9 cellular contexts compared by ENCODE assay signal in genomic region chr5:157652377-157652692, GRCh38. TPM values are rescaled to one million over a fixed set of nuclear protein-coding genes. Genes with fewer than 3 reads are reported as not detected.
DNase-seq lines count a peak whose midpoint lies in the region; ATAC-seq and TF ChIP-seq lines count a peak whose summit lies in the region.
"Had no signal": no experiment of that assay in that cellular context is flagged by ENCODE, and none has a peak within 500 bp of the region (broad histone marks: within the 10 kb centered on the region; RNA-seq: fewer than 3 reads in every experiment).

Gene SOX30, minus strand, starts transcription at chr5:157652438. Its CDS starts 360 bp downstream, at chr5:157652078.

- peak within 1 kb of the TSS; percentile 34 for H3K4me3 ChIP-seq in right cardiac atrium (ENCODE audit: low read length)
- peak within 1 kb of the TSS; percentile 62 to 78 for H3K4me3 ChIP-seq in duodenal mucosa (ENCODE audit: low read depth in 1 of 2, low read length in 2 of 2)
- peak within 1 kb of the TSS; percentile 23 to 32 for H3K4me3 ChIP-seq in aorta (ENCODE audit: low read length in 2 of 2)

- H3K4me1 Mint-ChIP-seq in naive B cell: peaks cover 33 to 49% (median 36%) of the 10 kb centered on the region in 3 donors

- H3K27me3 ChIP-seq in right cardiac atrium (ENCODE audit: control insufficient read depth, insufficient read depth): no peaks in the 10 kb centered on the region
- H3K27me3 ChIP-seq in duodenal mucosa (ENCODE audit: control insufficient read depth in 1 of 2, insufficient read depth in 2 of 2, low read length in 2 of 2): no peaks in the 10 kb centered on the region
- no peaks in the 10 kb centered on the region for H3K27me3 ChIP-seq in aorta (ENCODE audit: control insufficient read depth in 1 of 2, insufficient read depth in 2 of 2, low read length in 1 of 2)

- peak within 1 kb of the TSS; percentile 78 to 91 (median 88) for H3K4me3 Mint-ChIP-seq in naive B cell
- H3K4me3 Mint-ChIP-seq: type B pancreatic cell had no signal

- 90% methylated on average over 15 of the region's 15 CpGs for WGBS in right cardiac atrium
- 93 to 95% methylated on average over 15 of the region's 15 CpGs for WGBS in aorta, 2 donors

- no peak for TF ChIP-seq CTCF in GM20000 (IDR thresholded peaks at IDR 0.05; ENCODE audit: extremely low read depth, missing control alignments)

- H3K36me3 ChIP-seq in duodenal mucosa (ENCODE audit: control insufficient read depth in 1 of 2, insufficient read depth in 2 of 2, low read length in 2 of 2) (no peaks in the 10 kb centered on the region), aorta (ENCODE audit: control insufficient read depth in 1 of 2, insufficient read depth in 2 of 2, low read length in 1 of 2) (no peaks in the 10 kb centered on the region)

- DNase-seq in right cardiac atrium (no peak), left cardiac atrium (no peak), naive B cell (no peak), aorta (no peak), NCI-H1436 treated with DMSO at 0.1 percent for 48 hours (lab: John Stamatoyannopoulos, UW) (no peak), GM20000 (ENCODE audit: low spot score) (no peak), H4 (ENCODE audit: low spot score) (no peak)

- peak within 1 kb of the TSS; percentile 6 to 68 for H3K9ac ChIP-seq in duodenal mucosa (ENCODE audit: low read depth in 1 of 2, low read length in 2 of 2)

- ATAC-seq in right cardiac atrium (peak in 1 of 2 donors; percentile 10), left cardiac atrium (no peak), naive B cell (ENCODE audit: low read depth in 2 of 2) (no peak), aorta (ENCODE audit: low FRiP score) (no peak)

- peaks cover 0 to 12% of the 10 kb centered on the region in 2 donors for H3K36me3 Mint-ChIP-seq in naive B cell
- H3K36me3 Mint-ChIP-seq: type B pancreatic cell had no signal

- peaks cover 0 to 25% (median 15%) of the 10 kb centered on the region in 7 donors for H3K9me3 Mint-ChIP-seq in naive B cell

- H3K27ac ChIP-seq in right cardiac atrium (ENCODE audit: low read length) (no peak within 1 kb of the TSS), duodenal mucosa (ENCODE audit: low read depth, low read length) (no peak within 1 kb of the TSS), aorta (ENCODE audit: low read depth in 1 of 2, low read length in 2 of 2) (no peak within 1 kb of the TSS)

- intact Hi-C loops in right cardiac atrium (cut with DNase I) (no loop called here), left cardiac atrium (cut with DNase I) (no loop called here), aorta (cut with DNase I) (no loop called here)

- H3K4me1 ChIP-seq in right cardiac atrium (ENCODE audit: control insufficient read depth, insufficient read depth, low read length) (no peaks in the 10 kb centered on the region), duodenal mucosa (ENCODE audit: control insufficient read depth in 1 of 2, insufficient read depth in 2 of 2, low read length in 2 of 2) (no peaks in the 10 kb centered on the region), aorta (ENCODE audit: control insufficient read depth in 1 of 2, insufficient read depth in 2 of 2, low read length in 2 of 2) (no peaks in the 10 kb centered on the region)

- H3K27me3 Mint-ChIP-seq in naive B cell: no peaks in the 10 kb centered on the region
- H3K27me3 Mint-ChIP-seq: type B pancreatic cell had no signal

- H3K27ac Mint-ChIP-seq in naive B cell: peak within 1 kb of the TSS; percentile 83 to 94 (median 85)
- H3K27ac Mint-ChIP-seq: type B pancreatic cell had no signal

- H3K9me3 ChIP-seq in right cardiac atrium (ENCODE audit: control insufficient read depth, low read length) (no peaks in the 10 kb centered on the region), duodenal mucosa (ENCODE audit: control insufficient read depth in 1 of 2, low read length in 2 of 2) (peaks cover 2% of the 10 kb centered on the region in 2 donors), aorta (ENCODE audit: control insufficient read depth, low read length) (no peaks in the 10 kb centered on the region)

RNA-seq across cellular contexts. Expression of gene SOX30, which starts in this region (rescaled TPM):
- under 1 TPM; 0.25 to 0.42 (median 0.35) TPM for total RNA-seq in right cardiac atrium
- 0.41 TPM for polyA plus RNA-seq in right cardiac atrium
- total RNA-seq in left cardiac atrium: under 1 TPM; 0.37 to 0.44 TPM
- polyA plus RNA-seq in naive B cell (ENCODE audit: low read depth in 6 of 6): 1 to 10 TPM in 2 of 6 donors, under 1 TPM in 4; 0.42 to 1.1 (median 0.83) TPM
- total RNA-seq in aorta: under 1 TPM in 1 of 2 donors, not detected in 1; 0.12 TPM
- not detected for polyA plus RNA-seq in aorta
- total RNA-seq in H4 (2014; rRNA removed; shearing (Covaris generic)): not detected in 2 replicates
